In genomic region chr3:169658311-169658931, GRCh38 we compare ENCODE assay signal across 1 cellular context.
TF ChIP-seq lines count a peak whose summit lies in the region.

No MANE protein-coding gene starts in this region.

TF ChIP-seq in HEK293, 187 proteins besides CTCF, POLR2A, EP300 and RAD21 (continued from another document):
- peak; percentile 36; the same call in 1 of the 2 replicates for TF ChIP-seq SP3 (tag by site-specific recombination; IDR thresholded peaks at IDR 0.05)
- TF ChIP-seq ZNF76 (tag by site-specific recombination; IDR thresholded peaks at IDR 0.05; ENCODE audit: borderline replicate concordance, low read depth), result peak; percentile 22; the same call in 1 of the 2 replicates
- TF ChIP-seq ZSCAN16 (tag by site-specific recombination; IDR thresholded peaks at IDR 0.05), result no peak
- TF ChIP-seq, protein P1, sequence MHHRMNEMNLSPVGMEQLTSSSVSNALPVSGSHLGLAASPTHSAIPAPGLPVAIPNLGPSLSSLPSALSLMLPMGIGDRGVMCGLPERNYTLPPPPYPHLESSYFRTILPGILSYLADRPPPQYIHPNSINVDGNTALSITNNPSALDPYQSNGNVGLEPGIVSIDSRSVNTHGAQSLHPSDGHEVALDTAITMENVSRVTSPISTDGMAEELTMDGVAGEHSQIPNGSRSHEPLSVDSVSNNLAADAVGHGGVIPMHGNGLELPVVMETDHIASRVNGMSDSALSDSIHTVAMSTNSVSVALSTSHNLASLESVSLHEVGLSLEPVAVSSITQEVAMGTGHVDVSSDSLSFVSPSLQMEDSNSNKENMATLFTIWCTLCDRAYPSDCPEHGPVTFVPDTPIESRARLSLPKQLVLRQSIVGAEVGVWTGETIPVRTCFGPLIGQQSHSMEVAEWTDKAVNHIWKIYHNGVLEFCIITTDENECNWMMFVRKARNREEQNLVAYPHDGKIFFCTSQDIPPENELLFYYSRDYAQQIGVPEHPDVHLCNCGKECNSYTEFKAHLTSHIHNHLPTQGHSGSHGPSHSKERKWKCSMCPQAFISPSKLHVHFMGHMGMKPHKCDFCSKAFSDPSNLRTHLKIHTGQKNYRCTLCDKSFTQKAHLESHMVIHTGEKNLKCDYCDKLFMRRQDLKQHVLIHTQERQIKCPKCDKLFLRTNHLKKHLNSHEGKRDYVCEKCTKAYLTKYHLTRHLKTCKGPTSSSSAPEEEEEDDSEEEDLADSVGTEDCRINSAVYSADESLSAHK (tag by site-specific recombination; IDR thresholded peaks at IDR 0.05), result 0 out of 2 replicates have a peak, but pooled peaks have one; percentile 14
- TF ChIP-seq ZBTB17 (tag by site-specific recombination; IDR thresholded peaks at IDR 0.05), result peak; percentile 52
- TF ChIP-seq ZNF37A (tag by site-specific recombination; IDR thresholded peaks at IDR 0.05), result no peak
- TF ChIP-seq ZSCAN30 (tag by site-specific recombination; IDR thresholded peaks at IDR 0.05), result 0 out of 2 replicates have a peak, but pooled peaks have one; percentile 9
- TF ChIP-seq ZNF629 (tag by site-specific recombination; IDR thresholded peaks at IDR 0.05), result 0 out of 2 replicates have a peak, but pooled peaks have one; percentile 15
- TF ChIP-seq, protein P2, sequence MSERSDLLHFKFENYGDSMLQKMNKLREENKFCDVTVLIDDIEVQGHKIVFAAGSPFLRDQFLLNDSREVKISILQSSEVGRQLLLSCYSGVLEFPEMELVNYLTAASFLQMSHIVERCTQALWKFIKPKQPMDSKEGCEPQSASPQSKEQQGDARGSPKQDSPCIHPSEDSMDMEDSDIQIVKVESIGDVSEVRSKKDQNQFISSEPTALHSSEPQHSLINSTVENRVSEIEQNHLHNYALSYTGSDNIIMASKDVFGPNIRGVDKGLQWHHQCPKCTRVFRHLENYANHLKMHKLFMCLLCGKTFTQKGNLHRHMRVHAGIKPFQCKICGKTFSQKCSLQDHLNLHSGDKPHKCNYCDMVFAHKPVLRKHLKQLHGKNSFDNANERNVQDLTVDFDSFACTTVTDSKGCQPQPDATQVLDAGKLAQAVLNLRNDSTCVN (tag by site-specific recombination; optimal IDR thresholded peaks at IDR 0.05), result peak; percentile 52
- TF ChIP-seq, protein P3, sequence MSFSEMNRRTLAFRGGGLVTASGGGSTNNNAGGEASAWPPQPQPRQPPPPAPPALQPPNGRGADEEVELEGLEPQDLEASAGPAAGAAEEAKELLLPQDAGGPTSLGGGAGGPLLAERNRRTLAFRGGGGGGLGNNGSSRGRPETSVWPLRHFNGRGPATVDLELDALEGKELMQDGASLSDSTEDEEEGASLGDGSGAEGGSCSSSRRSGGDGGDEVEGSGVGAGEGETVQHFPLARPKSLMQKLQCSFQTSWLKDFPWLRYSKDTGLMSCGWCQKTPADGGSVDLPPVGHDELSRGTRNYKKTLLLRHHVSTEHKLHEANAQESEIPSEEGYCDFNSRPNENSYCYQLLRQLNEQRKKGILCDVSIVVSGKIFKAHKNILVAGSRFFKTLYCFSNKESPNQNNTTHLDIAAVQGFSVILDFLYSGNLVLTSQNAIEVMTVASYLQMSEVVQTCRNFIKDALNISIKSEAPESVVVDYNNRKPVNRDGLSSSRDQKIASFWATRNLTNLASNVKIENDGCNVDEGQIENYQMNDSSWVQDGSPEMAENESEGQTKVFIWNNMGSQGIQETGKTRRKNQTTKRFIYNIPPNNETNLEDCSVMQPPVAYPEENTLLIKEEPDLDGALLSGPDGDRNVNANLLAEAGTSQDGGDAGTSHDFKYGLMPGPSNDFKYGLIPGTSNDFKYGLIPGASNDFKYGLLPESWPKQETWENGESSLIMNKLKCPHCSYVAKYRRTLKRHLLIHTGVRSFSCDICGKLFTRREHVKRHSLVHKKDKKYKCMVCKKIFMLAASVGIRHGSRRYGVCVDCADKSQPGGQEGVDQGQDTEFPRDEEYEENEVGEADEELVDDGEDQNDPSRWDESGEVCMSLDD (tag by site-specific recombination; IDR thresholded peaks at IDR 0.05), result no peak
- TF ChIP-seq ZFHX2 (tag by site-specific recombination; conservative IDR thresholded peaks at IDR 0.05), result peak; percentile 99
- TF ChIP-seq GLIS2 (tag by site-specific recombination; IDR thresholded peaks at IDR 0.05), result peak; percentile 98
- peak; percentile 84 for TF ChIP-seq ZNF10 (tag by site-specific recombination; IDR thresholded peaks at IDR 0.05)
- TF ChIP-seq GFI1B (tag by site-specific recombination; IDR thresholded peaks at IDR 0.05), result 0 out of 2 replicates have a peak, but pooled peaks have one; percentile 2
- peak; percentile 31; the same call in 1 of the 2 replicates for TF ChIP-seq ZBTB48 (tag by site-specific recombination; IDR thresholded peaks at IDR 0.05)
TF ChIP-seq in HEK293: peak in this region for 26.
